In the genomic region with DNA sequence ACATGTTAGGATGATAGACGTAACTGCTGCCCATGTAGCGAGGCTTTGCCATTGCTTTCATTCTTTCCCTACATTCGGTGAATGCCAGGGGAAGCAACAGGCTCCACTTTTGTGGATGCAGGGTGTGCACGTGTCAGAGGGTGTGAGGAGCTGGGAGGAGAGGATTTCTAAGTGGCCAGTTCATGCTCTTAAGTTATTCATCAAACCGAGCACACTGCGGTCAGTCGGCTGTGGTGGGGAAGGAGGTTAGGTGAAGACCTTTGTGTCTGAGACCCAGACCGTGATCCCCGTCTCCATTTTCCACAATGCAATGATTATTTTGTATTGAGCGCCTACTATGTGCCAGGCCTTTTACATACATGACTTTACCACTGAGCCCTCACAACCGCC, we compare ENCODE assay signal across 8 cellular contexts.
DNase-seq lines count a peak whose midpoint lies in the region; ATAC-seq and TF ChIP-seq lines count a peak whose summit lies in the region.

No MANE protein-coding gene starts in this region.

- no peak for TF ChIP-seq CTCF in AG10803 (conservative IDR thresholded peaks at IDR 0.05; ENCODE audit: low read length)

- no peaks in the 10 kb centered on the region for H3K9me3 ChIP-seq in ectodermal cell (ENCODE audit: control insufficient read depth, low read length)
- no peaks in the 10 kb centered on the region for H3K9me3 ChIP-seq in naive thymus-derived CD4-positive, alpha-beta T cell (ENCODE audit: control insufficient read depth in 2 of 3, low read length in 3 of 3)

- intact Hi-C loops in naive thymus-derived CD4-positive, alpha-beta T cell (cut with micrococcal nuclease), result loop anchor here in 1 of 2 donors (5.0 kb wide), 1 partner anchor 41 kb away; no protein-coding TSS in a partner anchor

- 28 to 32% methylated on average over 11 of the region's 11 CpGs for WGBS in ectodermal cell, 2 experiments

- peaks cover 30% of the 10 kb centered on the region for H3K27me3 Mint-ChIP-seq in IgD-negative memory B cell
- peaks cover 28 to 58% (median 38%) of the 10 kb centered on the region in 5 donors for H3K27me3 Mint-ChIP-seq in naive thymus-derived CD4-positive, alpha-beta T cell

- ATAC-seq in naive thymus-derived CD4-positive, alpha-beta T cell, result no peak
- no peak for ATAC-seq in HG03565 (IDR thresholded peaks at IDR 0.05; ENCODE audit: unreplicated experiment)
- ATAC-seq in GM18867 (IDR thresholded peaks at IDR 0.05; ENCODE audit: unreplicated experiment), result no peak
- no peak for ATAC-seq in esophagus mucosa

- H3K27ac ChIP-seq in ectodermal cell (ENCODE audit: insufficient read depth, low read depth, low read length, poor library complexity, severe bottlenecking), result no peak overlapping the region
- H3K27ac ChIP-seq in naive thymus-derived CD4-positive, alpha-beta T cell (ENCODE audit: low read depth, low read length), result no peak overlapping the region

- no peaks in the 10 kb centered on the region for H3K9me3 Mint-ChIP-seq in IgD-negative memory B cell
- peaks cover 0 to 4% (median 0%) of the 10 kb centered on the region in 11 donors for H3K9me3 Mint-ChIP-seq in naive thymus-derived CD4-positive, alpha-beta T cell

- H3K27me3 ChIP-seq in ectodermal cell (ENCODE audit: control insufficient read depth, insufficient read depth, low read length, poor library complexity, severe bottlenecking), result peaks cover 21% of the 10 kb centered on the region
- no peaks in the 10 kb centered on the region for H3K27me3 ChIP-seq in naive thymus-derived CD4-positive, alpha-beta T cell (ENCODE audit: control insufficient read depth in 2 of 2, insufficient read depth in 2 of 2, low read length in 2 of 2)

- peak overlapping the region; percentile 75 to 79 (median 77) for H3K4me3 Mint-ChIP-seq in IgD-negative memory B cell
- peak overlapping the region; percentile 68 to 89 (median 78) for H3K4me3 Mint-ChIP-seq in naive thymus-derived CD4-positive, alpha-beta T cell

- H3K4me3 ChIP-seq in AG10803 (ENCODE audit: low read length) (peak overlapping the region; percentile 80), ectodermal cell (ENCODE audit: insufficient read depth, low read depth, low read length) (peak overlapping the region; percentile 58)
- no peak overlapping the region for H3K4me3 ChIP-seq in naive thymus-derived CD4-positive, alpha-beta T cell (ENCODE audit: low read length)

- peak; percentile 66 for DNase-seq in AG10803 (ENCODE audit: low read depth)
- no peak for DNase-seq in naive thymus-derived CD4-positive, alpha-beta T cell
- no peak for DNase-seq in activated CD4-positive, CD25-positive, alpha-beta regulatory T cell (lab: John Stamatoyannopoulos, UW)

- CTCF ChIA-PET in naive thymus-derived CD4-positive, alpha-beta T cell (lab: Charles Lee), result no interaction called here

- peak overlapping the region in 1 of 3 donors; percentile 77 for H3K27ac Mint-ChIP-seq in IgD-negative memory B cell
- H3K27ac Mint-ChIP-seq in naive thymus-derived CD4-positive, alpha-beta T cell, result peak overlapping the region in 3 of 9 donors; percentile 17 to 51 (median 51)

- POLR2A ChIA-PET in naive thymus-derived CD4-positive, alpha-beta T cell (lab: Charles Lee), result no interaction called here

- H3K36me3 ChIP-seq in ectodermal cell (ENCODE audit: control insufficient read depth, insufficient read depth, low read length), result no peaks in the 10 kb centered on the region
- H3K36me3 ChIP-seq in naive thymus-derived CD4-positive, alpha-beta T cell (ENCODE audit: control insufficient read depth in 2 of 3, insufficient read depth in 3 of 3, low read length in 3 of 3), result no peaks in the 10 kb centered on the region

- H3K36me3 Mint-ChIP-seq in IgD-negative memory B cell, result no peaks in the 10 kb centered on the region
- H3K36me3 Mint-ChIP-seq in naive thymus-derived CD4-positive, alpha-beta T cell, result peaks cover 0 to 4% (median 0%) of the 10 kb centered on the region in 5 donors

- peaks cover 9 to 16% (median 13%) of the 10 kb centered on the region in 3 donors for H3K4me1 Mint-ChIP-seq in IgD-negative memory B cell
- H3K4me1 Mint-ChIP-seq in naive thymus-derived CD4-positive, alpha-beta T cell, result peaks cover 0 to 23% (median 7%) of the 10 kb centered on the region in 7 donors

- peaks cover 7% of the 10 kb centered on the region for H3K4me1 ChIP-seq in ectodermal cell (ENCODE audit: control insufficient read depth, insufficient read depth, low read length)
- H3K4me1 ChIP-seq in naive thymus-derived CD4-positive, alpha-beta T cell (ENCODE audit: control insufficient read depth in 2 of 2, insufficient read depth in 2 of 2, low read length in 2 of 2), result no peaks in the 10 kb centered on the region
